In the genomic region with DNA sequence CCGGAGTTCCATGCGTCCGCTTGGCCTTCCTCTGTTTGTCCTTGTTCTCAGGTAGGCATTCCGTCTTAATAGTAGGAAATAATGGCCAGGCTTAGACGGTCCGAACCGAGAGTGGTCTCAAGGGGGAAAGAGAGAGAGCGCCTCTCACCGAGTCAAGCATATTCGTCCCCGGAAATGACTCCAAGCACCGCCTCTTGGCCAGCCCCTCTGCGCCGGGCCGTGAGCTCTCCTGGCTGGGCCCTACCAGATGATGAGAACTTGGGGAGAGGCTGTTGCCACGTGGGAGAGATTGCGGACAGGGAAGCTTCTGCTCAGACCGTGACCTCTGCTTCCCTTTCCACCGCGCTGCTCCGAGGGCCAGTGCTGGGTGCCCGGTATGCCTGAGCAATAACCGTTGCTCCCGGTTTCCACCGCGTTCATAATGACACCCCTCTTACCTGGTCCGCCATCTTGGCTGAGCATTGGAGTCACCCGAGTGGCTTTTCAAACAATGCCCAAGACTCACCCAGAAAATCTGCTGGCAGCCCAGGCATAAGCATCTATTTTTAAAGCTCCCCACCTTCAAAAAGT, we compare ENCODE assay signal across 17 cellular contexts.
DNase-seq lines count a peak whose midpoint lies in the region; ATAC-seq, FAIRE-seq and TF ChIP-seq lines count a peak whose summit lies in the region.
"Had no signal": no experiment of that assay in that cellular context is flagged by ENCODE, and none has a peak within 500 bp of the region (broad histone marks: within the 10 kb centered on the region; RNA-seq: fewer than 3 reads in every experiment).

No MANE protein-coding gene starts in this region.

- peaks cover 35% of the 10 kb centered on the region for H3K9me3 Mint-ChIP-seq in Caco-2 (ENCODE audit: unreplicated experiment)

- no peaks in the 10 kb centered on the region for H3K79me2 ChIP-seq in K562 (ENCODE audit: control insufficient read depth, insufficient read depth, low read length)

- peaks cover 21% of the 10 kb centered on the region for H3K4me1 Mint-ChIP-seq in Caco-2 (ENCODE audit: low read depth, unreplicated experiment)
- H3K4me1 Mint-ChIP-seq: CD4-positive, alpha-beta memory T cell had no signal

- no peaks in the 10 kb centered on the region for H3K9me1 ChIP-seq in K562 (ENCODE audit: control insufficient read depth, insufficient read depth, low read length)

- intact Hi-C loops in Caco-2 (cut with micrococcal nuclease; ENCODE audit: unreplicated experiment), result no loop called here
- intact Hi-C loops in K562 (cut with micrococcal nuclease), result no loop called here
- intact Hi-C loops in sigmoid colon (cut with DNase I), result no loop called here

- no peak for ATAC-seq in K562

- WGBS in K562 (ENCODE audit: insufficient coverage, low coverage, missing lambda C conversion rate), result 1% methylated on average over 28 of the region's 28 CpGs
- WGBS in sigmoid colon, 2 donors, result 93 to 96% methylated on average over 28 of the region's 28 CpGs

- peak overlapping the region; percentile 85 for H3K27ac Mint-ChIP-seq in Caco-2 (ENCODE audit: unreplicated experiment)

- H4K20me1 ChIP-seq in K562 (replicated peaks; ENCODE audit: control insufficient read depth, insufficient read depth, low read length), result no peaks in the 10 kb centered on the region

- no peak overlapping the region for H3K4me2 ChIP-seq in K562 (ENCODE audit: insufficient read depth, low read length)

- H3K9me3 ChIP-seq in Caco-2 (no peaks in the 10 kb centered on the region), K562 (replicated peaks; ENCODE audit: control insufficient read depth, insufficient read depth, low read depth, low read length) (peaks cover 3% of the 10 kb centered on the region; the same call in 1 of the 2 replicates), sigmoid colon (no peaks in the 10 kb centered on the region)

- no peak overlapping the region for H3K9ac ChIP-seq in K562 (ENCODE audit: insufficient read depth in 1 of 2, low read depth in 2 of 2, low read length in 2 of 2)

- no TSS peak for BruUV-seq in Caco-2 (replicated peaks; lab: Mats Ljungman, UMichigan)
- BruUV-seq in K562 (replicated peaks; lab: Mats Ljungman, UMichigan), result no TSS peak

- no peak overlapping the region for H2AFZ ChIP-seq in K562 (ENCODE audit: low read depth, low read length)

- no peak for TF ChIP-seq CTCF in Caco-2 (IDR thresholded peaks at IDR 0.05; ENCODE audit: insufficient read depth in 1 of 2, low read depth in 1 of 2, low read length in 1 of 2, severe bottlenecking in 1 of 2, unreplicated experiment in 1 of 2)
- no peak for TF ChIP-seq CTCF in K562 (IDR thresholded peaks at IDR 0.05 in 2 of 3, conservative IDR thresholded peaks at IDR 0.05 in 1 of 3; ENCODE audit: insufficient read depth in 2 of 3, low read depth in 1 of 3, low read length in 3 of 3)
- no peak for TF ChIP-seq CTCF in sigmoid colon (IDR thresholded peaks at IDR 0.05)
- no peak for TF ChIP-seq CTCF in foreskin fibroblast (IDR thresholded peaks at IDR 0.05; ENCODE audit: low read depth, low read length)

- no peak overlapping the region for H3K4me3 Mint-ChIP-seq in Caco-2 (ENCODE audit: unreplicated experiment)
- H3K4me3 Mint-ChIP-seq: CD4-positive, alpha-beta memory T cell had no signal

- no peak overlapping the region for H3K4me3 ChIP-seq in Caco-2 (ENCODE audit: low read depth, low read length)
- H3K4me3 ChIP-seq in K562, result no peak overlapping the region
- no peak overlapping the region for H3K4me3 ChIP-seq in sigmoid colon
- no peak overlapping the region for H3K4me3 ChIP-seq in foreskin fibroblast (ENCODE audit: low read depth in 1 of 2, low read length in 2 of 2)

- TF ChIP-seq EP300 in K562 (IDR thresholded peaks at IDR 0.05; ENCODE audit: low read length), result no peak
- TF ChIP-seq EP300 in sigmoid colon (IDR thresholded peaks at IDR 0.05), result no peak

- TF ChIP-seq POLR2A in K562 (conservative IDR thresholded peaks at IDR 0.05), result no peak
- TF ChIP-seq POLR2A in sigmoid colon (IDR thresholded peaks at IDR 0.05), result no peak

- DNase-seq in Caco-2 (no peak), K562 (ENCODE audit: extremely low read depth in 1 of 4, low spot score in 3 of 4) (no peak), mesenteric fat pad (ENCODE audit: low spot score) (peak; percentile 85), sigmoid colon (peak; percentile 53), foreskin fibroblast (no peak)
- no peak for DNase-seq in activated CD4-positive, CD25-positive, alpha-beta regulatory T cell (lab: John Stamatoyannopoulos, UW)
- no peak for DNase-seq in activated CD4-positive, alpha-beta T cell treated with anti-CD3 and anti-CD28 coated beads, Interleukin-2, amount 50 U/mL, for 1 hour
- DNase-seq: C1 segment of cervical spinal cord; CD4-positive, alpha-beta memory T cell; COR-L47; DMS153; DND-41; GOT3; H7; HCEC 1CT had no signal

- CTCF ChIA-PET in Caco-2 (lab: Charles Lee), result no interaction called here
- CTCF ChIA-PET in K562 (lab: Yijun Ruan, JAX; ENCODE audit: low intra/inter-chr PET ratio), result no interaction called here

- H3K27ac ChIP-seq in K562 (ENCODE audit: extremely low read depth, low read depth, low read length) (no peak overlapping the region), sigmoid colon (no peak overlapping the region)

- no peak for TF ChIP-seq RAD21 in K562 (CRISPR knock-in tag; conservative IDR thresholded peaks at IDR 0.05 in 1 of 2, IDR thresholded peaks at IDR 0.05 in 1 of 2)

- H3K36me3 ChIP-seq in Caco-2 (ENCODE audit: control insufficient read depth, insufficient read depth, low read length), result no peaks in the 10 kb centered on the region
- no peaks in the 10 kb centered on the region for H3K36me3 ChIP-seq in K562 (ENCODE audit: control insufficient read depth, insufficient read depth, low read length)
- H3K36me3 ChIP-seq in sigmoid colon, result no peaks in the 10 kb centered on the region

- in situ Hi-C loops in K562 (cut with MboI), result no loop called here

- H3K27me3 ChIP-seq in Caco-2 (replicated peaks; ENCODE audit: control insufficient read depth, insufficient read depth, low read length), result no peaks in the 10 kb centered on the region
- peaks cover 27 to 81% of the 10 kb centered on the region in 2 experiments for H3K27me3 ChIP-seq in K562 (ENCODE audit: control insufficient read depth in 2 of 2, insufficient read depth in 2 of 2, low read length in 2 of 2)
- H3K27me3 ChIP-seq in sigmoid colon, result no peaks in the 10 kb centered on the region

- H3K4me1 ChIP-seq in Caco-2 (peaks cover 18% of the 10 kb centered on the region), K562 (replicated peaks in 1 of 2; ENCODE audit: control insufficient read depth in 2 of 2, insufficient read depth in 2 of 2, low read length in 2 of 2) (no peaks in the 10 kb centered on the region), sigmoid colon (peaks cover 0 to 11% (median 6%) of the 10 kb centered on the region in 4 donors)

- POLR2A ChIA-PET in Caco-2 (lab: Charles Lee), result no interaction called here
- POLR2A ChIA-PET in K562 (lab: Yijun Ruan, JAX), result no interaction called here

- FAIRE-seq in K562 (lab: Jason Lieb, UNC), result no peak
- FAIRE-seq: G401.6, GM12892 had no signal

- H3K36me3 Mint-ChIP-seq in Caco-2 (ENCODE audit: insufficient read depth, unreplicated experiment), result no peaks in the 10 kb centered on the region
- H3K36me3 Mint-ChIP-seq: CD4-positive, alpha-beta memory T cell had no signal

- H3K27me3 Mint-ChIP-seq in Caco-2 (ENCODE audit: insufficient read depth, unreplicated experiment), result no peaks in the 10 kb centered on the region

TF ChIP-seq in K562, 482 proteins besides CTCF, POLR2A, EP300 and RAD21:
- TF ChIP-seq, protein P1, sequence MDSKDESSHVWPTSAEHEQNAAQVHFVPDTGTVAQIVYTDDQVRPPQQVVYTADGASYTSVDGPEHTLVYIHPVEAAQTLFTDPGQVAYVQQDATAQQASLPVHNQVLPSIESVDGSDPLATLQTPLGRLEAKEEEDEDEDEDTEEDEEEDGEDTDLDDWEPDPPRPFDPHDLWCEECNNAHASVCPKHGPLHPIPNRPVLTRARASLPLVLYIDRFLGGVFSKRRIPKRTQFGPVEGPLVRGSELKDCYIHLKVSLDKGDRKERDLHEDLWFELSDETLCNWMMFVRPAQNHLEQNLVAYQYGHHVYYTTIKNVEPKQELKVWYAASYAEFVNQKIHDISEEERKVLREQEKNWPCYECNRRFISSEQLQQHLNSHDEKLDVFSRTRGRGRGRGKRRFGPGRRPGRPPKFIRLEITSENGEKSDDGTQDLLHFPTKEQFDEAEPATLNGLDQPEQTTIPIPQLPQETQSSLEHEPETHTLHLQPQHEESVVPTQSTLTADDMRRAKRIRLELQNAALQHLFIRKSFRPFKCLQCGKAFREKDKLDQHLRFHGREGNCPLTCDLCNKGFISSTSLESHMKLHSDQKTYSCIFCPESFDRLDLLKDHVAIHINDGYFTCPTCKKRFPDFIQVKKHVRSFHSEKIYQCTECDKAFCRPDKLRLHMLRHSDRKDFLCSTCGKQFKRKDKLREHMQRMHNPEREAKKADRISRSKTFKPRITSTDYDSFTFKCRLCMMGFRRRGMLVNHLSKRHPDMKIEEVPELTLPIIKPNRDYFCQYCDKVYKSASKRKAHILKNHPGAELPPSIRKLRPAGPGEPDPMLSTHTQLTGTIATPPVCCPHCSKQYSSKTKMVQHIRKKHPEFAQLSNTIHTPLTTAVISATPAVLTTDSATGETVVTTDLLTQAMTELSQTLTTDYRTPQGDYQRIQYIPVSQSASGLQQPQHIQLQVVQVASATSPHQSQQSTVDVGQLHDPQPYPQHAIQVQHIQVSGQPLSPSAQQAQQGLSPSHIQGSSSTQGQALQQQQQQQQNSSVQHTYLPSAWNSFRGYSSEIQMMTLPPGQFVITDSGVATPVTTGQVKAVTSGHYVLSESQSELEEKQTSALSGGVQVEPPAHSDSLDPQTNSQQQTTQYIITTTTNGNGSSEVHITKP (IDR thresholded peaks at IDR 0.05; ENCODE audit: partially characterized antibody), result peak; percentile 73
- TF ChIP-seq YY1 (IDR thresholded peaks at IDR 0.05; ENCODE audit: borderline replicate concordance in 1 of 3, control insufficient read depth in 1 of 3, extremely low read depth in 1 of 3, insufficient read depth in 3 of 3, insufficient read length in 1 of 3, insufficient replicate concordance in 2 of 3, low read depth in 1 of 3, low read length in 2 of 3) (peak in 1 of 3 experiments; percentile 27), PHTF2 (CRISPR knock-in tag; IDR thresholded peaks at IDR 0.05) (no peak)

Comparison
In these comparisons a context has a peak if more than half of its experiments do, and no peak if none do; other contexts are left out.
1. DNase-seq: peak in mesenteric fat pad (single experiment) and sigmoid colon (single experiment); none in Caco-2 (0 of 2), K562 (0 of 4), activated CD4-positive, CD25-positive, alpha-beta regulatory T cell (0 of 4), activated CD4-positive, alpha-beta T cell treated with anti-CD3 and anti-CD28 coated beads, Interleukin-2, amount 50 U/mL, for 1 hour (single experiment) and foreskin fibroblast (0 of 2).